Comparison of ENCODE assay signal across 13 cellular contexts in genomic region chr10:693506-693905, GRCh38. TPM values are rescaled to one million over a fixed set of nuclear protein-coding genes. Genes with fewer than 3 reads are reported as not detected.
DNase-seq lines count a peak whose midpoint lies in the region; ATAC-seq, FAIRE-seq and TF ChIP-seq lines count a peak whose summit lies in the region.
"Had no signal": no experiment of that assay in that cellular context is flagged by ENCODE, and none has a peak within 500 bp of the region (broad histone marks: within the 10 kb centered on the region; RNA-seq: fewer than 3 reads in every experiment).

No MANE protein-coding gene starts in this region.

- no peak overlapping the region for H2BK120ac ChIP-seq in trophoblast cell (ENCODE audit: insufficient read depth, low read length, poor library complexity)

- H3K18ac ChIP-seq in trophoblast cell (ENCODE audit: low read length), result no peak overlapping the region

- H3K4me1 ChIP-seq in GM23338 (ENCODE audit: insufficient read depth), result peaks cover 9% of the 10 kb centered on the region; the same call in 1 of the 2 replicates
- peaks cover 3% of the 10 kb centered on the region; the same call in 1 of the 2 replicates for H3K4me1 ChIP-seq in PC-3 (ENCODE audit: insufficient read depth, low read length)
- H3K4me1 ChIP-seq in kidney (ENCODE audit: control insufficient read depth in 1 of 2, insufficient read depth in 1 of 2, low read depth in 1 of 2, low read length in 2 of 2), result peaks cover 3% of the 10 kb centered on the region in 2 donors
- H3K4me1 ChIP-seq in small intestine (ENCODE audit: control insufficient read depth in 2 of 2, insufficient read depth in 1 of 2, low read depth in 1 of 2, low read length in 1 of 2), result peaks cover 0 to 2% of the 10 kb centered on the region in 2 donors
- H3K4me1 ChIP-seq in trophoblast cell (ENCODE audit: control insufficient read depth in 1 of 2, insufficient read depth in 2 of 2, low read length in 2 of 2), result peaks cover 3 to 5% of the 10 kb centered on the region in 2 experiments

- H2AK5ac ChIP-seq in trophoblast cell (ENCODE audit: low read length), result no peak overlapping the region

- no peak overlapping the region for H4K91ac ChIP-seq in trophoblast cell (ENCODE audit: low read depth, low read length)

- peaks cover 18% of the 10 kb centered on the region for H3K4me1 Mint-ChIP-seq in GM23338

- H3K27ac Mint-ChIP-seq in GM23338, result no peak overlapping the region
- H3K27ac Mint-ChIP-seq: activated CD8-positive, alpha-beta memory T cell treated with anti-CD3 and anti-CD28 coated beads, Interleukin-2, amount 10 ng/mL, durations not matched to agents 7 days and 5 days; activated naive CD4-positive, alpha-beta T cell treated with anti-CD3 and anti-CD28 coated beads, Interleukin-2, amount 50 U/mL, for 24 hours had no signal

- DNase-seq in GM23338 (ENCODE audit: low spot score) (no peak), PC-3 (peak; percentile 39), kidney (no peak), small intestine (peak; percentile 62), trophoblast cell (no peak)
- DNase-seq in stimulated activated naive CD8-positive, alpha-beta T cell treated with anti-CD3 and anti-CD28 coated beads, Interleukin-15, Interleukin-2, amounts not matched to agents 100 U/mL and 50 U/mL, for 24 hours, result no peak
- DNase-seq: activated CD8-positive, alpha-beta memory T cell treated with anti-CD3 and anti-CD28 coated beads, Interleukin-2, amount 10 ng/mL, durations not matched to agents 7 days and 5 days; KG1; NCI-H1930; SK-N-SH had no signal

- H3K14ac ChIP-seq in trophoblast cell (ENCODE audit: low read length), result no peak overlapping the region

- peaks cover 25% of the 10 kb centered on the region for H3K27me3 Mint-ChIP-seq in GM23338 (ENCODE audit: insufficient read depth, low read depth, poor library complexity)

- H3K4ac ChIP-seq in trophoblast cell (ENCODE audit: low read depth, low read length), result no peak overlapping the region

- H3K36me3 ChIP-seq in GM23338 (ENCODE audit: insufficient read depth), result no peaks in the 10 kb centered on the region
- no peaks in the 10 kb centered on the region for H3K36me3 ChIP-seq in PC-3 (ENCODE audit: low read depth, low read length)
- H3K36me3 ChIP-seq in kidney (ENCODE audit: control insufficient read depth in 1 of 2, insufficient read depth in 2 of 2, low read length in 2 of 2), result no peaks in the 10 kb centered on the region
- H3K36me3 ChIP-seq in small intestine (ENCODE audit: control insufficient read depth in 2 of 2, insufficient read depth in 2 of 2, low read length in 2 of 2), result no peaks in the 10 kb centered on the region
- no peaks in the 10 kb centered on the region for H3K36me3 ChIP-seq in trophoblast cell (ENCODE audit: control insufficient read depth in 1 of 2, insufficient read depth in 2 of 2, low read length in 2 of 2)

- no peak for ATAC-seq in GM23338
- ATAC-seq in PC-3, result peak; percentile 55
- no peak for ATAC-seq in stimulated activated naive CD8-positive, alpha-beta T cell treated with anti-CD3 and anti-CD28 coated beads, Interleukin-15, Interleukin-2, amounts not matched to agents 100 U/mL and 50 U/mL, for 24 hours
- ATAC-seq in HG02852 (IDR thresholded peaks at IDR 0.05; ENCODE audit: unreplicated experiment), result no peak
- ATAC-seq: activated CD8-positive, alpha-beta memory T cell treated with anti-CD3 and anti-CD28 coated beads, Interleukin-2, amount 10 ng/mL, durations not matched to agents 7 days and 5 days had no signal

- POLR2A ChIA-PET in PC-3 (lab: Charles Lee; ENCODE audit: unreplicated experiment), result no interaction called here

- TF ChIP-seq CTCF in GM23338 (conservative IDR thresholded peaks at IDR 0.05; ENCODE audit: low read depth in 2 of 2) (no peak), PC-3 (conservative IDR thresholded peaks at IDR 0.05; ENCODE audit: low read depth, low read length) (no peak), kidney (IDR thresholded peaks at IDR 0.05; ENCODE audit: borderline replicate concordance, extremely low read depth, insufficient read depth) (no peak)

- no TSS peak for BruUV-seq in PC-3 (replicated peaks; lab: Mats Ljungman, UMichigan)

- no peak overlapping the region for H4K8ac ChIP-seq in trophoblast cell (ENCODE audit: low read depth, low read length)

- H4K12ac ChIP-seq in trophoblast cell (ENCODE audit: low read depth, low read length), result no peak overlapping the region

- H2BK5ac ChIP-seq in trophoblast cell (ENCODE audit: low read depth, low read length, poor library complexity), result no peak overlapping the region

- H3K4me3 ChIP-seq in GM23338, result no peak overlapping the region
- peak overlapping the region; percentile 49 for H3K4me3 ChIP-seq in PC-3 (ENCODE audit: low read length)
- peak overlapping the region; percentile 2 to 10 for H3K4me3 ChIP-seq in kidney (ENCODE audit: low read length in 2 of 2)
- H3K4me3 ChIP-seq in small intestine (ENCODE audit: low read depth in 1 of 2, low read length in 2 of 2), result no peak overlapping the region
- no peak overlapping the region for H3K4me3 ChIP-seq in trophoblast cell (ENCODE audit: low read depth, low read length)

- H3K36me3 Mint-ChIP-seq in GM23338 (ENCODE audit: low read depth), result no peaks in the 10 kb centered on the region; the same call in 2 of the 3 replicates
- H3K36me3 Mint-ChIP-seq: activated CD8-positive, alpha-beta memory T cell treated with anti-CD3 and anti-CD28 coated beads, Interleukin-2, amount 10 ng/mL, durations not matched to agents 7 days and 5 days; activated naive CD4-positive, alpha-beta T cell treated with anti-CD3 and anti-CD28 coated beads, Interleukin-2, amount 50 U/mL, for 24 hours had no signal

- CTCF ChIA-PET in PC-3 (lab: Charles Lee), result interaction anchor here (1.3 kb wide), 1 partner anchor 96 kb away, joined by 3 read pairs; no protein-coding TSS in a partner anchor

- H2AFZ ChIP-seq in GM23338 (0 out of 2 replicates have a peak overlapping the region, but pooled peaks have one; percentile 8), PC-3 (ENCODE audit: low read length) (peak overlapping the region; percentile 64; the same call in 1 of the 2 replicates), trophoblast cell (ENCODE audit: insufficient read depth, low read length, poor library complexity) (no peak overlapping the region)

- peaks cover 8% of the 10 kb centered on the region for H3K79me1 ChIP-seq in trophoblast cell (ENCODE audit: low read length)

- H4K20me1 ChIP-seq in GM23338 (replicated peaks; ENCODE audit: insufficient read depth) (no peaks in the 10 kb centered on the region), PC-3 (ENCODE audit: low read length) (no peaks in the 10 kb centered on the region)

- no peaks in the 10 kb centered on the region for H3F3A ChIP-seq in GM23338 (replicated peaks; ENCODE audit: low read depth)
- no peaks in the 10 kb centered on the region for H3F3A ChIP-seq in PC-3 (ENCODE audit: low read length, unreplicated experiment)

- H3K79me2 ChIP-seq in GM23338 (replicated peaks; ENCODE audit: insufficient read depth) (no peaks in the 10 kb centered on the region), PC-3 (ENCODE audit: low read length) (peaks cover 4% of the 10 kb centered on the region; the same call in 1 of the 2 replicates), trophoblast cell (ENCODE audit: control insufficient read depth, insufficient read depth, low read length, poor library complexity) (peaks cover 7% of the 10 kb centered on the region)

- H2BK12ac ChIP-seq in trophoblast cell (ENCODE audit: low read length), result no peak overlapping the region

- H3K4me3 Mint-ChIP-seq in GM23338, result no peak overlapping the region
- H3K4me3 Mint-ChIP-seq: activated CD8-positive, alpha-beta memory T cell treated with anti-CD3 and anti-CD28 coated beads, Interleukin-2, amount 10 ng/mL, durations not matched to agents 7 days and 5 days; activated naive CD4-positive, alpha-beta T cell treated with anti-CD3 and anti-CD28 coated beads, Interleukin-2, amount 50 U/mL, for 24 hours had no signal

- H3K9me3 ChIP-seq in PC-3 (ENCODE audit: low read length), result no peaks in the 10 kb centered on the region
- no peaks in the 10 kb centered on the region for H3K9me3 ChIP-seq in kidney (ENCODE audit: control insufficient read depth in 1 of 2, low read length in 2 of 2)
- no peaks in the 10 kb centered on the region for H3K9me3 ChIP-seq in small intestine (ENCODE audit: control insufficient read depth, low read depth)
- peaks cover 6% of the 10 kb centered on the region for H3K9me3 ChIP-seq in trophoblast cell (ENCODE audit: insufficient read depth, low read depth, low read length)
- H3K9me3 ChIP-seq: SK-N-SH had no signal

- peaks cover 16% of the 10 kb centered on the region; the same call in 1 of the 2 replicates for H3K27me3 ChIP-seq in GM23338 (ENCODE audit: insufficient read depth)
- no peaks in the 10 kb centered on the region for H3K27me3 ChIP-seq in PC-3 (ENCODE audit: low read length)
- no peaks in the 10 kb centered on the region for H3K27me3 ChIP-seq in small intestine (ENCODE audit: control insufficient read depth in 2 of 2, insufficient read depth in 2 of 2, low read length in 2 of 2)
- H3K27me3 ChIP-seq in trophoblast cell (ENCODE audit: insufficient read depth, low read length), result no peaks in the 10 kb centered on the region

- intact Hi-C loops in PC-3 (cut with micrococcal nuclease) (no loop called here), kidney (cut with DNase I) (no loop called here)

- FAIRE-seq in kidney (lab: Jason Lieb, UNC) (peak; percentile 29), small intestine (lab: Jason Lieb, UNC) (no peak)
- FAIRE-seq: D721Med had no signal

- no peaks in the 10 kb centered on the region for H3K9me3 Mint-ChIP-seq in GM23338
- H3K9me3 Mint-ChIP-seq: activated naive CD4-positive, alpha-beta T cell treated with anti-CD3 and anti-CD28 coated beads, Interleukin-2, amount 50 U/mL, for 24 hours had no signal

- no peak overlapping the region for H3K4me2 ChIP-seq in GM23338
- H3K4me2 ChIP-seq in PC-3 (ENCODE audit: low read length), result peak overlapping the region; percentile 77
- H3K4me2 ChIP-seq in trophoblast cell (ENCODE audit: low read length), result no peak overlapping the region
- H3K4me2 ChIP-seq: SK-N-SH had no signal

- H3K27ac ChIP-seq in GM23338 (ENCODE audit: low read depth) (no peak overlapping the region), PC-3 (ENCODE audit: low read length) (no peak overlapping the region), kidney (ENCODE audit: low read depth in 2 of 2, low read length in 2 of 2) (peak overlapping the region in 1 of 2 donors; percentile 23), small intestine (ENCODE audit: low read depth in 1 of 2, low read length in 1 of 2) (no peak overlapping the region), trophoblast cell (ENCODE audit: low read depth, low read length) (no peak overlapping the region)

- H3K23ac ChIP-seq in trophoblast cell (ENCODE audit: low read length), result no peak overlapping the region

- H3K9me2 ChIP-seq in GM23338 (ENCODE audit: insufficient read depth), result no peaks in the 10 kb centered on the region
- no peaks in the 10 kb centered on the region for H3K9me2 ChIP-seq in PC-3 (replicated peaks; ENCODE audit: low read length)
- H3K9me2 ChIP-seq: SK-N-SH had no signal

- 8 to 20% (median 12%) methylated on average over 7 of the region's 7 CpGs for WGBS in small intestine, 3 donors
- no CpG with 5 or more reads among the region's 7 CpGs for WGBS in trophoblast cell (ENCODE audit: extremely low coverage, insufficient coverage, insufficient read length)

- H3K9ac ChIP-seq in PC-3 (ENCODE audit: low read length) (no peak overlapping the region), kidney (ENCODE audit: low read length in 2 of 2) (peak overlapping the region; percentile 4 to 47), trophoblast cell (ENCODE audit: low read length) (no peak overlapping the region)
- H3K9ac ChIP-seq: SK-N-SH had no signal

RNA-seq across cellular contexts. Expression of gene DIP2C, which starts 4.0 kb away (rescaled TPM):
- total RNA-seq in GM23338 (2014; rRNA removed; shearing (Covaris generic)), result 7.5 and 7.7 TPM in 2 replicates
- polyA plus RNA-seq in GM23338 (2016; fragmentation: Nextera tagmentation; extraction: Ambion mirVana) (5.0 and 5.1 TPM in 2 replicates), kidney (ENCODE audit: insufficient read depth, low read depth, low replicate concordance) (6.2 TPM), small intestine (1 to 10 TPM; 3.1 to 6.2 (median 3.2) TPM)
- total RNA-seq in PC-3 (2014; rRNA removed) (3.1 and 3.7 TPM in 2 replicates), kidney (22.6 TPM)
- 6.9 and 7.0 TPM in 2 replicates for polyA plus RNA-seq in trophoblast cell (2013)

Comparison
In these comparisons a context has a peak if more than half of its experiments do, and no peak if none do; other contexts are left out.
1. DNase-seq: peak in PC-3 (single experiment) and small intestine (single experiment); none in GM23338 (single experiment), kidney (single experiment), stimulated activated naive CD8-positive, alpha-beta T cell treated with anti-CD3 and anti-CD28 coated beads, Interleukin-15, Interleukin-2, amounts not matched to agents 100 U/mL and 50 U/mL, for 24 hours (single experiment) and trophoblast cell (0 of 2).
2. H3K4me3 ChIP-seq: peak in PC-3 (single experiment) and kidney (2 of 2); none in GM23338 (single experiment), small intestine (0 of 2) and trophoblast cell (single experiment).
3. H3K9ac ChIP-seq: peak in kidney (2 of 2); none in PC-3 (single experiment) and trophoblast cell (single experiment).